Comparison of ENCODE assay signal across 9 cellular contexts in genomic region chr10:126902157-126902556, GRCh38. TPM values are rescaled to one million over a fixed set of nuclear protein-coding genes. Genes with fewer than 3 reads are reported as not detected.
DNase-seq lines count a peak whose midpoint lies in the region; ATAC-seq and TF ChIP-seq lines count a peak whose summit lies in the region.
"Had no signal": no experiment of that assay in that cellular context is flagged by ENCODE, and none has a peak within 500 bp of the region (broad histone marks: within the 10 kb centered on the region; RNA-seq: fewer than 3 reads in every experiment).

No MANE protein-coding gene starts in this region.

- peak; percentile 32; the same call in 1 of the 2 replicates for TF ChIP-seq CTCF in PC-3 (conservative IDR thresholded peaks at IDR 0.05; ENCODE audit: low read depth, low read length)
- peak; percentile 30 for TF ChIP-seq CTCF in endodermal cell (conservative IDR thresholded peaks at IDR 0.05)
- TF ChIP-seq CTCF in osteoblast (IDR thresholded peaks at IDR 0.05; ENCODE audit: extremely low read depth, low read depth, low read length), result peak; percentile 41

- peaks cover 1% of the 10 kb centered on the region for H3K27me3 Mint-ChIP-seq in endodermal cell (ENCODE audit: insufficient read depth)
- H3K27me3 Mint-ChIP-seq in CD4-positive, alpha-beta memory T cell, result peaks cover 11 to 18% of the 10 kb centered on the region in 2 donors
- peaks cover 19 to 21% of the 10 kb centered on the region in 2 donors for H3K27me3 Mint-ChIP-seq in CD8-positive, alpha-beta memory T cell

- peak; percentile 89 for DNase-seq in ELR (ENCODE audit: low read depth)
- DNase-seq in PC-3, result peak; percentile 80
- no peak for DNase-seq in endodermal cell
- peak; percentile 91 for DNase-seq in osteoblast (ENCODE audit: insufficient read length, low spot score, missing footprints)
- no peak for DNase-seq in CD4-positive, alpha-beta memory T cell
- DNase-seq in CD8-positive, alpha-beta memory T cell, result no peak
- DNase-seq: activated CD4-positive, alpha-beta T cell treated with anti-CD3 and anti-CD28 coated beads, Interleukin-2, amount 50 U/mL, for 1 hour had no signal

- no peaks in the 10 kb centered on the region for H3K9me2 ChIP-seq in PC-3 (replicated peaks; ENCODE audit: low read length)

- H3K4me3 Mint-ChIP-seq in endodermal cell, result no peak overlapping the region
- no peak overlapping the region for H3K4me3 Mint-ChIP-seq in CD4-positive, alpha-beta memory T cell
- no peak overlapping the region for H3K4me3 Mint-ChIP-seq in CD8-positive, alpha-beta memory T cell

- H3K9ac ChIP-seq in PC-3 (ENCODE audit: low read length) (no peak overlapping the region), endodermal cell (ENCODE audit: extremely low read depth, low read length, poor library complexity, severe bottlenecking) (no peak overlapping the region)

- peaks cover 16% of the 10 kb centered on the region for H3K9me3 Mint-ChIP-seq in endodermal cell
- H3K9me3 Mint-ChIP-seq in CD4-positive, alpha-beta memory T cell, result peaks cover 6 to 38% (median 13%) of the 10 kb centered on the region in 8 donors
- H3K9me3 Mint-ChIP-seq in CD8-positive, alpha-beta memory T cell, result peaks cover 11 to 26% (median 21%) of the 10 kb centered on the region in 5 donors

- H3K9me3 ChIP-seq in PC-3 (ENCODE audit: low read length), result no peaks in the 10 kb centered on the region
- peaks cover 23% of the 10 kb centered on the region for H3K9me3 ChIP-seq in endodermal cell (ENCODE audit: control insufficient read depth, low read length)
- H3K9me3 ChIP-seq in osteoblast (ENCODE audit: low read depth, low read length), result no peaks in the 10 kb centered on the region
- H3K9me3 ChIP-seq in CD4-positive, alpha-beta memory T cell (ENCODE audit: control insufficient read depth in 1 of 2, low read length in 2 of 2), result peaks cover 0 to 4% of the 10 kb centered on the region in 2 donors
- no peaks in the 10 kb centered on the region for H3K9me3 ChIP-seq in CD8-positive, alpha-beta memory T cell (ENCODE audit: low read length)

- ATAC-seq in PC-3, result peak; percentile 12; the same call in 1 of the 2 replicates
- no peak for ATAC-seq in GM19035 (IDR thresholded peaks at IDR 0.05; ENCODE audit: unreplicated experiment)
- no peak for ATAC-seq in HG02885 (IDR thresholded peaks at IDR 0.05; ENCODE audit: poor library complexity, unreplicated experiment)

- intact Hi-C loops in PC-3 (cut with micrococcal nuclease), result loop anchor here (5.0 kb wide), 1 partner anchor 65 kb away; no protein-coding TSS in a partner anchor
- intact Hi-C loops in CD4-positive, alpha-beta memory T cell (cut with micrococcal nuclease), result no loop called here

- POLR2A ChIA-PET in PC-3 (lab: Charles Lee; ENCODE audit: unreplicated experiment), result interaction anchor here (0.8 kb wide), 1 partner anchor 88 kb away, joined by 5 read pairs; no protein-coding TSS in a partner anchor
- POLR2A ChIA-PET in CD4-positive, alpha-beta memory T cell (lab: Charles Lee; ENCODE audit: partially characterized antibody), result no interaction called here
- POLR2A ChIA-PET in CD8-positive, alpha-beta memory T cell (lab: Charles Lee), result no interaction called here

- H3K36me3 Mint-ChIP-seq in endodermal cell (ENCODE audit: low read depth), result peaks cover 54% of the 10 kb centered on the region
- no peaks in the 10 kb centered on the region for H3K36me3 Mint-ChIP-seq in CD4-positive, alpha-beta memory T cell
- H3K36me3 Mint-ChIP-seq in CD8-positive, alpha-beta memory T cell, result no peaks in the 10 kb centered on the region

- CTCF ChIA-PET in PC-3 (lab: Charles Lee), result no interaction called here
- CTCF ChIA-PET in CD4-positive, alpha-beta memory T cell (lab: Charles Lee; ENCODE audit: partially characterized antibody), result no interaction called here
- CTCF ChIA-PET in CD8-positive, alpha-beta memory T cell (lab: Charles Lee), result no interaction called here

- peaks cover 36% of the 10 kb centered on the region for H3K4me1 ChIP-seq in PC-3 (ENCODE audit: insufficient read depth, low read length)
- H3K4me1 ChIP-seq in endodermal cell (ENCODE audit: control insufficient read depth, insufficient read depth, low read length), result no peaks in the 10 kb centered on the region
- H3K4me1 ChIP-seq in osteoblast (ENCODE audit: insufficient read depth, low read length), result peaks cover 17% of the 10 kb centered on the region
- no peaks in the 10 kb centered on the region for H3K4me1 ChIP-seq in CD4-positive, alpha-beta memory T cell (ENCODE audit: insufficient read depth, low read length)
- no peaks in the 10 kb centered on the region for H3K4me1 ChIP-seq in CD8-positive, alpha-beta memory T cell (ENCODE audit: insufficient read depth, low read length)

- H3K27me3 ChIP-seq in PC-3 (ENCODE audit: low read length) (no peaks in the 10 kb centered on the region), endodermal cell (ENCODE audit: control insufficient read depth, insufficient read depth, low read length, poor library complexity, severe bottlenecking) (no peaks in the 10 kb centered on the region), osteoblast (ENCODE audit: insufficient read depth, low read length) (no peaks in the 10 kb centered on the region)
- H3K27me3 ChIP-seq in CD4-positive, alpha-beta memory T cell (ENCODE audit: insufficient read depth, low read length), result no peaks in the 10 kb centered on the region
- no peaks in the 10 kb centered on the region for H3K27me3 ChIP-seq in CD8-positive, alpha-beta memory T cell (ENCODE audit: insufficient read depth, low read length, poor library complexity, severe bottlenecking)

- H4K20me1 ChIP-seq in PC-3 (ENCODE audit: low read length), result no peaks in the 10 kb centered on the region
- peaks cover 9% of the 10 kb centered on the region for H4K20me1 ChIP-seq in osteoblast (ENCODE audit: insufficient read depth, low read length)

- no TSS peak for BruUV-seq in PC-3 (replicated peaks; lab: Mats Ljungman, UMichigan)

- peak overlapping the region; percentile 21; the same call in 1 of the 2 replicates for H3K4me2 ChIP-seq in PC-3 (ENCODE audit: low read length)
- H3K4me2 ChIP-seq in osteoblast (ENCODE audit: insufficient read depth, low read length), result no peak overlapping the region

- no peak overlapping the region for H3K4me3 ChIP-seq in PC-3 (ENCODE audit: low read length)
- no peak overlapping the region for H3K4me3 ChIP-seq in endodermal cell (ENCODE audit: low read length)
- H3K4me3 ChIP-seq in osteoblast (ENCODE audit: insufficient read depth, low read length), result no peak overlapping the region
- H3K4me3 ChIP-seq in CD4-positive, alpha-beta memory T cell (ENCODE audit: low read length in 2 of 2), result no peak overlapping the region
- H3K4me3 ChIP-seq in CD8-positive, alpha-beta memory T cell (ENCODE audit: low read length), result no peak overlapping the region

- WGBS in endodermal cell (ENCODE audit: insufficient coverage in 1 of 2, insufficient read length in 1 of 2), 2 experiments, result 90 to 100% methylated on average over 3 of the region's 3 CpGs

- no peak overlapping the region for H3K27ac Mint-ChIP-seq in endodermal cell
- no peak overlapping the region for H3K27ac Mint-ChIP-seq in CD4-positive, alpha-beta memory T cell
- no peak overlapping the region for H3K27ac Mint-ChIP-seq in CD8-positive, alpha-beta memory T cell

- peaks cover 17% of the 10 kb centered on the region for H3K4me1 Mint-ChIP-seq in endodermal cell
- peaks cover 0 to 5% (median 0%) of the 10 kb centered on the region in 4 donors for H3K4me1 Mint-ChIP-seq in CD4-positive, alpha-beta memory T cell
- H3K4me1 Mint-ChIP-seq in CD8-positive, alpha-beta memory T cell, result no peaks in the 10 kb centered on the region

- no peak overlapping the region for H2AFZ ChIP-seq in PC-3 (ENCODE audit: low read length)
- H2AFZ ChIP-seq in osteoblast (ENCODE audit: low read length), result no peak overlapping the region

- H3K27ac ChIP-seq in PC-3 (ENCODE audit: low read length) (no peak overlapping the region), endodermal cell (ENCODE audit: low read depth, low read length) (no peak overlapping the region), osteoblast (ENCODE audit: low read depth, low read length) (no peak overlapping the region)
- H3K27ac ChIP-seq in CD4-positive, alpha-beta memory T cell (ENCODE audit: low read depth, low read length), result no peak overlapping the region
- no peak overlapping the region for H3K27ac ChIP-seq in CD8-positive, alpha-beta memory T cell (ENCODE audit: low read depth, low read length)

- H3K36me3 ChIP-seq in PC-3 (ENCODE audit: low read depth, low read length) (no peaks in the 10 kb centered on the region), endodermal cell (ENCODE audit: control insufficient read depth, insufficient read depth, low read length) (peaks cover 31% of the 10 kb centered on the region), osteoblast (ENCODE audit: insufficient read depth, low read length) (no peaks in the 10 kb centered on the region)
- H3K36me3 ChIP-seq in CD4-positive, alpha-beta memory T cell (ENCODE audit: insufficient read depth, low read length), result no peaks in the 10 kb centered on the region
- no peaks in the 10 kb centered on the region for H3K36me3 ChIP-seq in CD8-positive, alpha-beta memory T cell (ENCODE audit: insufficient read depth, low read length)

- no peaks in the 10 kb centered on the region for H3F3A ChIP-seq in PC-3 (ENCODE audit: low read length, unreplicated experiment)

- H3K79me2 ChIP-seq in PC-3 (ENCODE audit: low read length), result peaks cover 27% of the 10 kb centered on the region
- peaks cover 15% of the 10 kb centered on the region for H3K79me2 ChIP-seq in osteoblast (ENCODE audit: insufficient read depth, low read length)

RNA-seq across cellular contexts. Expression of gene DOCK1, which starts 3.1 kb away (rescaled TPM):
- 34.3 and 34.6 TPM in 2 replicates for total RNA-seq in PC-3 (2014; rRNA removed)
- total RNA-seq in endodermal cell, result 10 to 100 TPM; 72.4 to 89.3 TPM
- polyA plus RNA-seq in endodermal cell (2013, experiment 1 of 2), result 33.7 TPM
- polyA plus RNA-seq in endodermal cell (2013, experiment 2 of 2), result 35.9 TPM
- total RNA-seq in osteoblast, result 80.3 and 106 TPM in 2 replicates
- total RNA-seq in CD4-positive, alpha-beta memory T cell, result under 1 TPM; 0.17 TPM
- polyA plus RNA-seq in CD4-positive, alpha-beta memory T cell, result not detected
- under 1 TPM; 0.16 to 0.18 TPM for total RNA-seq in CD8-positive, alpha-beta memory T cell
- not detected for polyA plus RNA-seq in CD8-positive, alpha-beta memory T cell

Comparison
In these comparisons a context has a peak if more than half of its experiments do, and no peak if none do; other contexts are left out.
1. DNase-seq: peak in ELR (single experiment), PC-3 (single experiment) and osteoblast (single experiment); none in endodermal cell (single experiment), CD4-positive, alpha-beta memory T cell (0 of 5) and CD8-positive, alpha-beta memory T cell (0 of 5).
2. RNA of gene DOCK1, which starts 3.1 kb away (total RNA-seq): 72.4 to 89.3 TPM in endodermal cell, 80.3 to 106 TPM in osteoblast and 34.3 to 34.6 TPM in PC-3; 0.16 to 0.18 TPM in CD8-positive, alpha-beta memory T cell and 0.17 TPM in CD4-positive, alpha-beta memory T cell; every median in the first group is over 10 times any median in the second.
3. Peak in every context shown above with its lines, with median percentiles within 50 percentile points of each other: CTCF ChIP-seq.